ENCODE assay signal across 10 cellular contexts in the genomic region with DNA sequence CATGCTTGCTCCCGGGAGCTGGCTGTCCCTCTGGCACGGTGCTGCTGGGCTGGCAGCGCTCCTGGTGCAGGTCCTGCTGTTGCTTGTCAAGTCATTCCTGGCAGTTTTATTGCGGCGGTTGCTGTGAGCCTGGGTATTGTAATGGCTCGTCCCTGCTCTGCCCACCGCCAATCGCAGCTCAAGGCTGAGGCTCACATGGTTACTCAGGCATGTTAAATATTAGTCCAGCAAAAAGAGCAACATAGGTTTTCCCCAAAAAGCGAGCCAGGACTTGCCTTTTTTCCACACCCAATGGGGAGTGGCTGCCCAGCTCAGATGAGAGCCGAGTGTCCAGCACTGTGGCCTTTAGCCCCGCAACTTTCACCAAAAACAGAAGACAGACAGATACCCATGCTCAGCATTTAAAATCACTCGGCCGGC.
DNase-seq lines count a peak whose midpoint lies in the region; ATAC-seq and TF ChIP-seq lines count a peak whose summit lies in the region.
"Had no signal": no experiment of that assay in that cellular context is flagged by ENCODE, and none has a peak within 500 bp of the region (broad histone marks: within the 10 kb centered on the region; RNA-seq: fewer than 3 reads in every experiment).

No MANE protein-coding gene starts in this region.

- H3K4me3 Mint-ChIP-seq in activated naive CD8-positive, alpha-beta T cell treated with anti-CD3 and anti-CD28 coated beads for 36 hours, result no peak overlapping the region
- H3K4me3 Mint-ChIP-seq: CD8-positive, alpha-beta memory T cell; IgD-negative memory B cell had no signal

- peaks cover 10% of the 10 kb centered on the region for H3K4me1 ChIP-seq in foreskin keratinocyte

- no peaks in the 10 kb centered on the region for H3K4me1 Mint-ChIP-seq in activated naive CD8-positive, alpha-beta T cell treated with anti-CD3 and anti-CD28 coated beads for 36 hours
- H3K4me1 Mint-ChIP-seq: CD8-positive, alpha-beta memory T cell; IgD-negative memory B cell had no signal

- H3K27ac ChIP-seq in C4-2B, result peak overlapping the region; percentile 41
- H3K27ac ChIP-seq in foreskin keratinocyte, result no peak overlapping the region

- H3K9me3 Mint-ChIP-seq in activated naive CD8-positive, alpha-beta T cell treated with anti-CD3 and anti-CD28 coated beads for 36 hours, result no peaks in the 10 kb centered on the region
- H3K9me3 Mint-ChIP-seq: CD8-positive, alpha-beta memory T cell had no signal

- no peaks in the 10 kb centered on the region for H3K27me3 ChIP-seq in foreskin keratinocyte

- no peak overlapping the region for H3K27ac Mint-ChIP-seq in activated naive CD8-positive, alpha-beta T cell treated with anti-CD3 and anti-CD28 coated beads for 36 hours
- H3K27ac Mint-ChIP-seq: CD8-positive, alpha-beta memory T cell; IgD-negative memory B cell had no signal

- H3K27me3 Mint-ChIP-seq in activated naive CD8-positive, alpha-beta T cell treated with anti-CD3 and anti-CD28 coated beads for 36 hours, result peaks cover 3% of the 10 kb centered on the region
- H3K27me3 Mint-ChIP-seq: CD8-positive, alpha-beta memory T cell; IgD-negative memory B cell had no signal

- DNase-seq in SHP77 (lab: John Stamatoyannopoulos, UW) (peak; percentile 39 to 48), foreskin keratinocyte (peak; percentile 89 to 95), nucleus accumbens (lab: John Stamatoyannopoulos, UW) (peak in 44 of 56 donors; percentile 2 to 73 (median 29)), UCSD-AML1 (lab: John Stamatoyannopoulos, UW; ENCODE audit: unreplicated experiment) (no peak)
- DNase-seq in activated naive CD8-positive, alpha-beta T cell treated with anti-CD3 and anti-CD28 coated beads for 36 hours, result no peak
- no peak for DNase-seq in activated CD4-positive, CD25-positive, alpha-beta regulatory T cell (lab: John Stamatoyannopoulos, UW)
- DNase-seq: CD8-positive, alpha-beta memory T cell had no signal

- ATAC-seq in foreskin keratinocyte (peak; percentile 90), GM18873 (IDR thresholded peaks at IDR 0.05; ENCODE audit: low FRiP score, unreplicated experiment) (no peak)

- TF ChIP-seq CTCF in C4-2B (conservative IDR thresholded peaks at IDR 0.05), result no peak
- no peak for TF ChIP-seq CTCF in foreskin keratinocyte (conservative IDR thresholded peaks at IDR 0.05)

- no peaks in the 10 kb centered on the region for H3K36me3 Mint-ChIP-seq in activated naive CD8-positive, alpha-beta T cell treated with anti-CD3 and anti-CD28 coated beads for 36 hours
- H3K36me3 Mint-ChIP-seq: CD8-positive, alpha-beta memory T cell; IgD-negative memory B cell had no signal

Comparison
In these comparisons a context has a peak if more than half of its experiments do, and no peak if none do; other contexts are left out.
1. DNase-seq: peak in SHP77 (2 of 2), foreskin keratinocyte (2 of 2) and nucleus accumbens (44 of 56); none in activated naive CD8-positive, alpha-beta T cell treated with anti-CD3 and anti-CD28 coated beads for 36 hours (single experiment), UCSD-AML1 (single experiment) and activated CD4-positive, CD25-positive, alpha-beta regulatory T cell (0 of 4).